In genomic region chr20:62653373-62653772, GRCh38 we compare ENCODE assay signal across 15 cellular contexts. TPM values are rescaled to one million over a fixed set of nuclear protein-coding genes. Genes with fewer than 3 reads are reported as not detected.
A peak's percentile ranks its signal among the peaks of the same experiment; 100 is the strongest.
DNase-seq lines count a peak whose midpoint lies in the region; ATAC-seq and TF ChIP-seq lines count a peak whose summit lies in the region.
"Had no signal": no experiment of that assay in that cellular context is flagged by ENCODE, and none has a peak within 500 bp of the region (broad histone marks: within the 10 kb centered on the region; RNA-seq: fewer than 3 reads in every experiment).

No MANE protein-coding gene starts in this region.

- H3K18ac ChIP-seq in mesenchymal stem cell (ENCODE audit: low read depth in 1 of 2, low read length in 2 of 2) = peak overlapping the region in 1 of 2 experiments; percentile 83

- H3K23ac ChIP-seq in mesenchymal stem cell (ENCODE audit: low read length in 2 of 2) = no peak overlapping the region

- ATAC-seq in activated B cell treated with CpG ODN at 0.5 μM for 24 hours (ENCODE audit: low read depth) (no peak), GM19351 (IDR thresholded peaks at IDR 0.05; ENCODE audit: unreplicated experiment) (no peak)

- no peaks in the 10 kb centered on the region for H3K27me3 ChIP-seq in mesenchymal stem cell (ENCODE audit: control insufficient read depth in 1 of 2, insufficient read depth in 1 of 2, low read length in 2 of 2)
- peaks cover 0 to 4% (median 0%) of the 10 kb centered on the region in 5 donors for H3K27me3 ChIP-seq in subcutaneous abdominal adipose tissue (ENCODE audit: control insufficient read depth in 5 of 5, insufficient read depth in 4 of 5, low read length in 5 of 5)

- H2BK15ac ChIP-seq in mesenchymal stem cell (ENCODE audit: low read depth, poor library complexity, severe bottlenecking) = no peak overlapping the region

- H3K4me1 ChIP-seq in mesenchymal stem cell (ENCODE audit: control insufficient read depth, insufficient read depth, low read depth, low read length) (peaks cover 25% of the 10 kb centered on the region), subcutaneous abdominal adipose tissue (ENCODE audit: control insufficient read depth in 5 of 5, insufficient read depth in 5 of 5, low read length in 5 of 5) (peaks cover 1 to 44% (median 21%) of the 10 kb centered on the region in 5 donors)

- H3K9me3 Mint-ChIP-seq in activated CD4-positive, alpha-beta T cell treated with anti-CD3 and anti-CD28 coated beads, Interleukin-2, amount 10 ng/mL, durations not matched to agents 24 days and 14 days = no peaks in the 10 kb centered on the region
- H3K9me3 Mint-ChIP-seq in activated B cell treated with CpG ODN at 0.5 μM for 24 hours = no peaks in the 10 kb centered on the region

- H3K36me3 ChIP-seq in mesenchymal stem cell (ENCODE audit: control insufficient read depth in 1 of 2, insufficient read depth in 2 of 2, low read depth in 1 of 2, low read length in 2 of 2) (peaks cover 0 to 73% of the 10 kb centered on the region in 2 experiments), subcutaneous abdominal adipose tissue (ENCODE audit: control insufficient read depth in 5 of 5, insufficient read depth in 5 of 5, low read length in 5 of 5) (peaks cover 0 to 5% (median 0%) of the 10 kb centered on the region in 5 donors)

- no peak overlapping the region for H3K27ac ChIP-seq in mesenchymal stem cell (ENCODE audit: low read length, poor library complexity, severe bottlenecking)
- H3K27ac ChIP-seq in subcutaneous abdominal adipose tissue (ENCODE audit: low read depth, low read length) = peak overlapping the region; percentile 84

- H3K9me3 ChIP-seq in mesenchymal stem cell (ENCODE audit: control insufficient read depth, low read length) (no peaks in the 10 kb centered on the region), subcutaneous abdominal adipose tissue (ENCODE audit: control insufficient read depth in 5 of 5, low read length in 5 of 5) (no peaks in the 10 kb centered on the region)

- H2BK12ac ChIP-seq in mesenchymal stem cell (ENCODE audit: low read length in 2 of 2) = no peak overlapping the region

- H3K4me1 Mint-ChIP-seq in activated CD4-positive, alpha-beta T cell treated with anti-CD3 and anti-CD28 coated beads, Interleukin-2, amount 10 ng/mL, durations not matched to agents 24 days and 14 days = peaks cover 43% of the 10 kb centered on the region
- H3K4me1 Mint-ChIP-seq in activated B cell treated with CpG ODN at 0.5 μM for 24 hours = peaks cover 61% of the 10 kb centered on the region

- no peak overlapping the region for H3K4me2 ChIP-seq in mesenchymal stem cell (ENCODE audit: low read length, poor library complexity, severe bottlenecking)

- DNase-seq in activated CD4-positive, alpha-beta T cell treated with anti-CD3 and anti-CD28 coated beads, Interleukin-2, amount 10 ng/mL, durations not matched to agents 24 days and 14 days = no peak
- DNase-seq in activated CD4-positive, alpha-beta T cell treated with anti-CD3 and anti-CD28 coated beads, Interleukin-2, amount 50 U/mL, for 48 hours = no peak
- DNase-seq in activated B cell treated with CpG ODN at 0.5 μM for 24 hours (no peak), mesenchymal stem cell (no peak), NCI-H1105 (lab: John Stamatoyannopoulos, UW) (no peak), posterior vena cava (ENCODE audit: low spot score) (no peak)
- DNase-seq: anterior cingulate cortex, DMS79 treated with DMSO at 0.1 percent for 48 hours, NCI-H1092 treated with DMSO at 0.1 percent for 48 hours, NCI-H524 treated with DMSO at 0.1 percent for 48 hours, occipital lobe had no signal

- CTCF ChIA-PET in activated B cell treated with CpG ODN at 0.5 μM for 24 hours (lab: Charles Lee) = interaction anchor here (1.0 kb wide), 1 partner anchor 153 kb away, joined by 4 read pairs; no protein-coding TSS in a partner anchor

- H3K14ac ChIP-seq in mesenchymal stem cell (ENCODE audit: low read length in 2 of 2) = no peak overlapping the region

- H2AK5ac ChIP-seq in mesenchymal stem cell (ENCODE audit: low read length, severe bottlenecking) = peak overlapping the region; percentile 16

- no peaks in the 10 kb centered on the region for H3K27me3 Mint-ChIP-seq in activated CD4-positive, alpha-beta T cell treated with anti-CD3 and anti-CD28 coated beads, Interleukin-2, amount 10 ng/mL, durations not matched to agents 24 days and 14 days
- no peaks in the 10 kb centered on the region for H3K27me3 Mint-ChIP-seq in activated B cell treated with CpG ODN at 0.5 μM for 24 hours

- WGBS in mesenchymal stem cell = 87% methylated on average over 11 of the region's 12 CpGs

- no peak overlapping the region for H3K4me3 Mint-ChIP-seq in activated CD4-positive, alpha-beta T cell treated with anti-CD3 and anti-CD28 coated beads, Interleukin-2, amount 10 ng/mL, durations not matched to agents 24 days and 14 days
- H3K4me3 Mint-ChIP-seq in activated B cell treated with CpG ODN at 0.5 μM for 24 hours = no peak overlapping the region

- H3K9ac ChIP-seq in mesenchymal stem cell (ENCODE audit: low read length) (peak overlapping the region; percentile 80), subcutaneous abdominal adipose tissue (ENCODE audit: low read length in 5 of 5) (no peak overlapping the region)

- no peak overlapping the region for H3K4ac ChIP-seq in mesenchymal stem cell (ENCODE audit: low read depth in 1 of 2, low read length in 2 of 2)

- TF ChIP-seq CTCF in activated B cell treated with CpG ODN at 0.5 μM for 24 hours (IDR thresholded peaks at IDR 0.05) = no peak

- H4K91ac ChIP-seq in mesenchymal stem cell (ENCODE audit: low read length) = no peak overlapping the region

- peaks cover 34% of the 10 kb centered on the region for H3K79me1 ChIP-seq in mesenchymal stem cell (replicated peaks; ENCODE audit: low read length, poor library complexity, severe bottlenecking)

- POLR2A ChIA-PET in activated B cell treated with CpG ODN at 0.5 μM for 24 hours (lab: Charles Lee) = interaction anchor here (4.4 to 8.4 kb wide), 2 partner anchors 27 to 35 kb away, joined by 49 to 134 read pairs; no protein-coding TSS in a partner anchor

- H2BK120ac ChIP-seq in mesenchymal stem cell (ENCODE audit: low read depth, low read length) = no peak overlapping the region

- intact Hi-C loops in activated CD4-positive, alpha-beta T cell treated with anti-CD3 and anti-CD28 coated beads, Interleukin-2, amount 10 ng/mL, durations not matched to agents 24 days and 14 days (cut with micrococcal nuclease) = loop anchor here (5.0 kb wide), 2 partner anchors 89 to 139 kb away; no protein-coding TSS in a partner anchor
- intact Hi-C loops in activated B cell treated with CpG ODN at 0.5 μM for 24 hours (cut with micrococcal nuclease) (no loop called here), posterior vena cava (cut with DNase I) (no loop called here)

- H3K36me3 Mint-ChIP-seq in activated CD4-positive, alpha-beta T cell treated with anti-CD3 and anti-CD28 coated beads, Interleukin-2, amount 10 ng/mL, durations not matched to agents 24 days and 14 days (ENCODE audit: low read depth) = peaks cover 25% of the 10 kb centered on the region
- H3K36me3 Mint-ChIP-seq in activated B cell treated with CpG ODN at 0.5 μM for 24 hours (ENCODE audit: low read depth) = peaks cover 21% of the 10 kb centered on the region

- peak overlapping the region; percentile 34 for H3K27ac Mint-ChIP-seq in activated CD4-positive, alpha-beta T cell treated with anti-CD3 and anti-CD28 coated beads, Interleukin-2, amount 10 ng/mL, durations not matched to agents 24 days and 14 days
- H3K27ac Mint-ChIP-seq in activated B cell treated with CpG ODN at 0.5 μM for 24 hours = peak overlapping the region; percentile 35

- no peak overlapping the region for H2BK5ac ChIP-seq in mesenchymal stem cell (ENCODE audit: low read depth, low read length, poor library complexity, severe bottlenecking)

- H4K8ac ChIP-seq in mesenchymal stem cell (ENCODE audit: low read length) = no peak overlapping the region

- H3K4me3 ChIP-seq in mesenchymal stem cell (ENCODE audit: insufficient read depth in 1 of 2, low read depth in 1 of 2, low read length in 2 of 2) = no peak overlapping the region
- no peak overlapping the region for H3K4me3 ChIP-seq in subcutaneous abdominal adipose tissue (ENCODE audit: low read depth in 1 of 5, low read length in 5 of 5)

- H2AFZ ChIP-seq in mesenchymal stem cell (ENCODE audit: low read depth, low read length) = no peak overlapping the region

RNA-seq across cellular contexts. Expression of gene SLCO4A1, which starts 11.1 kb away (rescaled TPM):
- total RNA-seq in activated CD4-positive, alpha-beta T cell treated with anti-CD3 and anti-CD28 coated beads, Interleukin-2, amount 10 ng/mL, durations not matched to agents 24 days and 14 days = 57.8 and 67.3 TPM in 2 replicates
- total RNA-seq in activated B cell treated with CpG ODN at 0.5 μM for 24 hours = 27.8 and 38.9 TPM in 2 replicates
- not detected for polyA plus RNA-seq in mesenchymal stem cell (2013, experiment 1 of 2)
- polyA plus RNA-seq in mesenchymal stem cell (2013, experiment 2 of 2) = not detected
- total RNA-seq in posterior vena cava = 10 to 100 TPM; 14.7 to 15.2 TPM

RNA-seq across cellular contexts. Expression of gene NTSR1, which starts 55.3 kb away (rescaled TPM):
- total RNA-seq in activated CD4-positive, alpha-beta T cell treated with anti-CD3 and anti-CD28 coated beads, Interleukin-2, amount 10 ng/mL, durations not matched to agents 24 days and 14 days = not detected in 2 replicates
- total RNA-seq in activated B cell treated with CpG ODN at 0.5 μM for 24 hours = not detected in 2 replicates
- 0.01 TPM for polyA plus RNA-seq in mesenchymal stem cell (2013, experiment 1 of 2)
- 0.07 TPM for polyA plus RNA-seq in mesenchymal stem cell (2013, experiment 2 of 2)
- under 1 TPM in 1 of 2 donors, not detected in 1; 0.14 TPM for total RNA-seq in posterior vena cava
- total RNA-seq: activated CD8-positive, alpha-beta memory T cell treated with anti-CD3 and anti-CD28 coated beads for 36 hours; epithelial cell of proximal tubule had no signal
